In the genomic region with DNA sequence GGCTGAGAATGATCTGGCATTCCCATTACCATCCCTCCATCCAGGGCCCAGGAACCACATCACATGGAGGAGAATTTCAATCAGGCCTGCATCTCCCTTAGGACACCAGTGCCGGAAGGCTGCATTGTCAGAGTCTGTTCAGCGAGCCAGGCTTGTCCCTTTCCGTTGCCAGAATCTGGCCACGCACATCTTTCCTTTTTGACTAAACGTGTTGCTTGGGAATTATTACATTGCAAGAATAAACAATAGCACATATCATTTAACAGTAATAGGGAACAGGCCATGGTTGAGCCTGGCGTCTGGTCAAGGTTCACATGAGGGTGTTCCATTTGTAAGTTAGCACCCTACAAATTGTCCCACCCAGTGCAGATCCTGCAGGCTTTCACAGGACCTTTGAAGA, we compare ENCODE assay signal across 12 cellular contexts. TPM values are rescaled to one million over a fixed set of nuclear protein-coding genes. Genes with fewer than 3 reads are reported as not detected.
"Had no signal": no experiment of that assay in that cellular context is flagged by ENCODE, and none has a peak within 500 bp of the region (broad histone marks: within the 10 kb centered on the region; RNA-seq: fewer than 3 reads in every experiment).

No MANE protein-coding gene starts in this region.

- ATAC-seq: activated CD4-positive, CD25-positive, alpha-beta regulatory T cell treated with anti-CD3 and anti-CD28 coated beads, Interleukin-2, amount 50 U/mL, for 24 hours; activated naive CD4-positive, alpha-beta T cell treated with anti-CD3 and anti-CD28 coated beads, Interleukin-2, amount 50 U/mL, for 72 hours; natural killer cell treated with Interleukin-12 subunit alpha and Interleukin-12 subunit beta and Interleukin-15 and Interleukin-18, amount 100 ng/mL, for 72 hours; stimulated activated effector memory CD8-positive, alpha-beta T cell treated with anti-CD3 and anti-CD28 coated beads, Interleukin-12 subunit alpha, Interleukin-12 subunit beta, amount 100 ng/mL, for 72 hours had no signal

- H3K9me3 ChIP-seq: breast epithelium had no signal

- H3K27me3 ChIP-seq: breast epithelium had no signal

- H3K36me3 ChIP-seq: breast epithelium had no signal

- DNase-seq: activated T-cell treated with anti-CD3 and anti-CD28 coated beads, Interleukin-2, amount 50 U/mL, for 1 hour; foreskin melanocyte; hypothalamus; mammary epithelial cell; SHP77 treated with DMSO at 0.1 percent for 48 hours had no signal

- H3K4me1 ChIP-seq: breast epithelium had no signal

- H3K4me2 ChIP-seq: smooth muscle cell had no signal

- H3K4me3 ChIP-seq: breast epithelium, smooth muscle cell had no signal

- FAIRE-seq: colon had no signal

RNA-seq across cellular contexts. Expression of gene SOBP, which starts 42.8 kb away (rescaled TPM):
- polyA plus RNA-seq: mammary epithelial cell had no signal
